11 cellular contexts compared by ENCODE assay signal in genomic region chr17:77385750-77386501, GRCh38.
DNase-seq lines count a peak whose midpoint lies in the region; ATAC-seq, FAIRE-seq and TF ChIP-seq lines count a peak whose summit lies in the region.
"Had no signal": no experiment of that assay in that cellular context is flagged by ENCODE, and none has a peak within 500 bp of the region (broad histone marks: within the 10 kb centered on the region; RNA-seq: fewer than 3 reads in every experiment).

No MANE protein-coding gene starts in this region.

- H3K27me3 ChIP-seq in WERI-Rb-1 (ENCODE audit: insufficient read depth, low read depth, severe bottlenecking) = no peaks in the 10 kb centered on the region
- no peaks in the 10 kb centered on the region for H3K27me3 ChIP-seq in cardiac muscle cell
- no peaks in the 10 kb centered on the region for H3K27me3 ChIP-seq in rectal smooth muscle tissue (ENCODE audit: control insufficient read depth, insufficient read depth, low read length)

- in situ Hi-C loops in Caki2 (cut with HindIII; ENCODE audit: low pct_unique_long_range_greater_than_20kb, low sequenced_read_pairs) = no loop called here

- TF ChIP-seq CTCF in WERI-Rb-1 (IDR thresholded peaks at IDR 0.05; ENCODE audit: low read depth, low read length) (no peak), cardiac muscle cell (IDR thresholded peaks at IDR 0.05; ENCODE audit: low read depth, low read length) (no peak)

- H3K36me3 ChIP-seq in WERI-Rb-1 = peaks cover 58% of the 10 kb centered on the region
- no peaks in the 10 kb centered on the region for H3K36me3 ChIP-seq in cardiac muscle cell
- H3K36me3 ChIP-seq in rectal smooth muscle tissue (ENCODE audit: control insufficient read depth, insufficient read depth, low read length) = no peaks in the 10 kb centered on the region
- H3K36me3 ChIP-seq: pancreas had no signal

- H3K4me1 ChIP-seq in cardiac muscle cell (ENCODE audit: low read depth) (peaks cover 78% of the 10 kb centered on the region), rectal smooth muscle tissue (ENCODE audit: control insufficient read depth, insufficient read depth, low read length) (peaks cover 63% of the 10 kb centered on the region)

- no peak for FAIRE-seq in GM12891 (lab: Jason Lieb, UNC)
- FAIRE-seq: pancreas, TTC549 had no signal

- peak; percentile 60 for DNase-seq in Caki2 (ENCODE audit: low read depth)
- DNase-seq in WERI-Rb-1 = no peak
- peak in 1 of 2 donors; percentile 54 for DNase-seq in cardiac muscle cell (ENCODE audit: low read depth in 1 of 2, low spot score in 1 of 2)
- DNase-seq in GM12891 (ENCODE audit: insufficient read length, low spot score) = no peak
- DNase-seq in stimulated activated CD8-positive, alpha-beta memory T cell treated with anti-CD3 and anti-CD28 coated beads, Interleukin-4, amount 100 ng/mL, for 48 hours = no peak
- DNase-seq: NCI-H1105, pancreas had no signal

- ATAC-seq in GM21619 (IDR thresholded peaks at IDR 0.05; ENCODE audit: unreplicated experiment) = no peak
- no peak for ATAC-seq in HG03378 (IDR thresholded peaks at IDR 0.05; ENCODE audit: unreplicated experiment)

- no peak for TF ChIP-seq POLR2A in GM12891 (IDR thresholded peaks at IDR 0.05; ENCODE audit: low read depth, low read length)

- H3K4me3 ChIP-seq in WERI-Rb-1 (ENCODE audit: low read depth, low read length) = no peak overlapping the region
- no peak overlapping the region for H3K4me3 ChIP-seq in cardiac muscle cell
- peak overlapping the region; percentile 16 for H3K4me3 ChIP-seq in rectal smooth muscle tissue (ENCODE audit: low read length)
- H3K4me3 ChIP-seq: pancreas had no signal

- H3K9me3 ChIP-seq in WERI-Rb-1 (ENCODE audit: severe bottlenecking) = no peaks in the 10 kb centered on the region
- H3K9me3 ChIP-seq in cardiac muscle cell (ENCODE audit: low read depth) = no peaks in the 10 kb centered on the region
- H3K9me3 ChIP-seq: pancreas had no signal

- no peak overlapping the region for H3K9ac ChIP-seq in rectal smooth muscle tissue (ENCODE audit: low read length)

- H3K27ac ChIP-seq in WERI-Rb-1 (peak overlapping the region; percentile 35; the same call in 1 of the 2 replicates), cardiac muscle cell (peak overlapping the region; percentile 90), rectal smooth muscle tissue (ENCODE audit: low read depth, low read length) (peak overlapping the region; percentile 4)

TF ChIP-seq in GM12891, 5 proteins besides CTCF, POLR2A, EP300 and RAD21:
- TF ChIP-seq TAF1 (IDR thresholded peaks at IDR 0.05; ENCODE audit: low read depth, low read length) (no peak), PAX5 (IDR thresholded peaks at IDR 0.05; ENCODE audit: insufficient read depth, low read length, severe bottlenecking) (no peak), POU2F2 (IDR thresholded peaks at IDR 0.05; ENCODE audit: low read depth, low read length) (no peak), SPI1 (IDR thresholded peaks at IDR 0.05; ENCODE audit: low read depth, low read length) (no peak), POLR2AphosphoS5 (IDR thresholded peaks at IDR 0.05; ENCODE audit: low read depth, low read length) (no peak)

Comparison
In these comparisons a context has a peak if more than half of its experiments do, and no peak if none do; other contexts are left out.
1. H3K27ac ChIP-seq: peak in every context shown above with its lines; median percentile 90 in cardiac muscle cell; 35 in WERI-Rb-1; 4 in rectal smooth muscle tissue.